Comparison of ENCODE assay signal across 20 cellular contexts in the genomic region with DNA sequence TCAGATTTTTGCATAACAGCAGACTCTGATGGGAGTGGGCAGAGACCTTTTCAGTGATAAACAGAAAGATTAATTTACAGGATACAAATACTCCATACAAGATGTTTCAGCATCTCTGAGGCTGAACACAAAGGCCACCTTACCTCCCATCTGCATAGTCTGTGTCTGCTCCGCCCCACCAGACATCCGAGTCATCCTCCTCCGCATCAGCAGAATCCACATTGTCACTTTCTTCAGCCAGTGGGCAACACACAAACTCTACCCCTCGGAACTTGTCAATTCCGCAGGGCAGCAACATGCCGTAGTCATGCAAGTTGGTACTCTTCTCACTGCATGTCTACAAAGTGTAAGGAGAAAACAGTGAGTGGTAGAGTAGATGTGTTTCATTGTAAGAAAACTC.
A peak's percentile ranks its signal among the peaks of the same experiment; 100 is the strongest.
DNase-seq lines count a peak whose midpoint lies in the region; TF ChIP-seq lines count a peak whose summit lies in the region.
"Had no signal": no experiment of that assay in that cellular context is flagged by ENCODE, and none has a peak within 500 bp of the region (broad histone marks: within the 10 kb centered on the region; RNA-seq: fewer than 3 reads in every experiment).

No MANE protein-coding gene starts in this region.

- peaks cover 8% of the 10 kb centered on the region for H3K4me1 Mint-ChIP-seq in chondrocyte (ENCODE audit: low read depth)

- no peak overlapping the region for H3K27ac ChIP-seq in caudate nucleus (ENCODE audit: low read depth, low read length)
- H3K27ac ChIP-seq: 22Rv1, RWPE1 had no signal

- TF ChIP-seq CTCF in chondrocyte (IDR thresholded peaks at IDR 0.05) = no peak

- peak; percentile 22 for DNase-seq in NCI-H2171 treated with DMSO at 0.1 percent for 48 hours (lab: John Stamatoyannopoulos, UW)
- DNase-seq in NCI-H2171 (lab: John Stamatoyannopoulos, UW) = no peak
- no peak for DNase-seq in chondrocyte (ENCODE audit: low spot score)
- peak; percentile 29 for DNase-seq in iPS-NIHi7 (ENCODE audit: extremely low spot score)
- no peak for DNase-seq in AML-193 (lab: John Stamatoyannopoulos, UW)
- no peak for DNase-seq in caudate nucleus (lab: John Stamatoyannopoulos, UW)
- DNase-seq in HEK293T (ENCODE audit: extremely low spot score) = no peak
- DNase-seq: ACHN, Calu3, DMS79 treated with DMSO at 0.1 percent for 48 hours, KBM-7, NCI-H1105 treated with DMSO at 0.1 percent for 48 hours, NCI-H146, NCI-H1930, NCI-H2227 treated with DMSO at 0.1 percent for 48 hours, NCI-H510A, NCI-H69, SHP77 had no signal

- CTCF ChIA-PET in HEK293T (lab: Yijun Ruan, JAX) = no interaction called here

- peak overlapping the region; percentile 50 for H3K27ac Mint-ChIP-seq in chondrocyte (ENCODE audit: unreplicated experiment)

- H3K4me3 Mint-ChIP-seq in chondrocyte (ENCODE audit: unreplicated experiment) = no peak overlapping the region

- H3K9me3 Mint-ChIP-seq in chondrocyte (ENCODE audit: low read depth) = no peaks in the 10 kb centered on the region

- H3K27me3 Mint-ChIP-seq in chondrocyte (ENCODE audit: low read depth) = no peaks in the 10 kb centered on the region

- H3K36me3 Mint-ChIP-seq in chondrocyte (ENCODE audit: low read depth) = peaks cover 25% of the 10 kb centered on the region

- POLR2A ChIA-PET in HEK293T (lab: Yijun Ruan, JAX) = no interaction called here

TF ChIP-seq in HEK293T, 16 proteins besides CTCF, POLR2A, EP300 and RAD21:
- TF ChIP-seq ELF4 (IDR thresholded peaks at IDR 0.05) = no peak
- no peak for TF ChIP-seq ARNT (IDR thresholded peaks at IDR 0.05)
- TF ChIP-seq HDGF (IDR thresholded peaks at IDR 0.05; ENCODE audit: borderline replicate concordance) = no peak
- TF ChIP-seq LEF1 (IDR thresholded peaks at IDR 0.05; ENCODE audit: borderline replicate concordance) = no peak
- TF ChIP-seq FOXK2 (IDR thresholded peaks at IDR 0.05) = no peak
- TF ChIP-seq L3MBTL2 (conservative IDR thresholded peaks at IDR 0.05) = no peak
- TF ChIP-seq ZNF384 (IDR thresholded peaks at IDR 0.05) = no peak
- no peak for TF ChIP-seq FOXA1 (IDR thresholded peaks at IDR 0.05)
- no peak for TF ChIP-seq FOXM1 (IDR thresholded peaks at IDR 0.05; ENCODE audit: borderline replicate concordance)

Comparison
In these comparisons a context has a peak if more than half of its experiments do, and no peak if none do; other contexts are left out.
1. DNase-seq: peak in NCI-H2171 treated with DMSO at 0.1 percent for 48 hours (single experiment) and iPS-NIHi7 (single experiment); none in NCI-H2171 (single experiment), chondrocyte (single experiment), AML-193 (0 of 2), caudate nucleus (0 of 61) and HEK293T (single experiment).